Comparison of ENCODE assay signal across 33 cellular contexts in the genomic region with DNA sequence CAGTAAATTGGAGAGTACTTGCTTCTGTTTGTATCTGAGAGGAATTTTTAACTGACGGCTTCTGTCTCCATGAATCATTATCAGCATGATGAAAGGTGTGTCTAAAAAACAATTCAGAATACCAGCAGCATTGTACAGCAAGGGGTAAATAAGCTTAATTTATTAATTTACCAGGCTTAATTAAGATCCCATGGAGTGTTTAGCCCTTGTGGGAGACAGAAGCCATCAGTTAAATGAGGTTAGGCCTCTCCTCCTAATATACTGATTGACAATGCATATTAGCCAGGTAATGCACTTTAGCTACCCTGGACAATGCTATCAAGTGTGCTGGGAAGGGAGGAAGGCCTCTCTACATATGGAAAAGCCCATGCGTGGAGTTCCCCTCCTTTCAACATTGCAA. TPM values are rescaled to one million over a fixed set of nuclear protein-coding genes. Genes with fewer than 3 reads are reported as not detected.
"Had no signal": no experiment of that assay in that cellular context is flagged by ENCODE, and none has a peak within 500 bp of the region (broad histone marks: within the 10 kb centered on the region; RNA-seq: fewer than 3 reads in every experiment).

No MANE protein-coding gene starts in this region.

- H3K4me3 ChIP-seq: body of pancreas, esophagus squamous epithelium had no signal

- H3K4me1 Mint-ChIP-seq: activated B cell treated with CpG ODN at 0.5 μM for 24 hours; activated T-helper 17 cell treated with anti-CD3 and anti-CD28 coated beads, Interleukin-2, amount 50 U/mL, for 72 hours had no signal

- H3K27me3 ChIP-seq: body of pancreas had no signal

- H3K27me3 Mint-ChIP-seq: activated CD8-positive, alpha-beta T cell treated with anti-CD3 and anti-CD28 coated beads for 36 hours had no signal

- FAIRE-seq: colon, endometrium, endothelial cell of umbilical vein had no signal

- DNase-seq: activated B cell treated with CpG ODN at 0.5 μM for 24 hours; activated CD4-positive, alpha-beta T cell treated with anti-CD3 and anti-CD28 coated beads for 48 hours; activated CD4-positive, alpha-beta T cell treated with anti-CD3 and anti-CD28 coated beads, Interleukin-2, amount 50 U/mL, for 1 hour; activated CD4-positive, alpha-beta T cell treated with anti-CD3 and anti-CD28 coated beads, Interleukin-2, amount 50 U/mL, for 48 hours; activated CD8-positive, alpha-beta memory T cell treated with anti-CD3 and anti-CD28 coated beads for 24 hours; activated CD8-positive, alpha-beta T cell treated with anti-CD3 and anti-CD28 coated beads for 36 hours; activated effector memory CD4-positive, alpha-beta T cell treated with Interleukin-2 at 50 U/mL for 16 hours; activated gamma-delta T cell treated with Interleukin-2 at 50 U/mL for 16 hours; activated naive CD4-positive, alpha-beta T cell treated with anti-CD3 and anti-CD28 coated beads, Interleukin-2, amount 50 U/mL, for 16 hours; activated naive CD4-positive, alpha-beta T cell treated with Interleukin-2 at 50 U/mL for 16 hours; activated T-cell treated with anti-CD3 and anti-CD28 coated beads, Interleukin-2, amount 50 U/mL, for 4 hours; amniotic stem cell; anterior cingulate cortex; body of pancreas; caudate nucleus; cortex of kidney; dermis blood vessel endothelial cell; effector CD4-positive, alpha-beta T cell; effector memory CD8-positive, alpha-beta T cell; esophagus squamous epithelium; foreskin melanocyte; head of caudate nucleus; hypothalamus; T1000 had no signal

- H3K4me1 ChIP-seq: body of pancreas, esophagus squamous epithelium had no signal

- H3K36me3 Mint-ChIP-seq: activated naive CD8-positive, alpha-beta T cell had no signal

- H3K4me3 Mint-ChIP-seq: activated B cell treated with CpG ODN at 0.5 μM for 24 hours; activated CD8-positive, alpha-beta T cell treated with anti-CD3 and anti-CD28 coated beads for 36 hours; activated naive CD8-positive, alpha-beta T cell; activated T-cell treated with anti-CD3 and anti-CD28 coated beads, Interleukin-2, amount 50 U/mL, for 4 hours; activated T-helper 17 cell treated with anti-CD3 and anti-CD28 coated beads, Interleukin-2, amount 50 U/mL, for 72 hours; effector memory CD8-positive, alpha-beta T cell; T-helper 2 cell treated with Interferon-gamma antibody and Interleukin-4, amounts not matched to agents 5 μg/mL and 100 μg/mL, for 36 hours had no signal

- ATAC-seq: activated CD4-positive, CD25-positive, alpha-beta regulatory T cell treated with anti-CD3 and anti-CD28 coated beads, Interleukin-2, amount 50 U/mL, for 24 hours; activated CD8-positive, alpha-beta T cell treated with anti-CD3 and anti-CD28 coated beads for 36 hours; activated T-cell treated with anti-CD3 and anti-CD28 coated beads, Interleukin-2, amount 50 U/mL, for 4 hours; activated T-helper 17 cell treated with anti-CD3 and anti-CD28 coated beads, Interleukin-2, amount 50 U/mL, for 72 hours; body of pancreas; effector memory CD8-positive, alpha-beta T cell had no signal

- H3K9me3 ChIP-seq: body of pancreas, esophagus squamous epithelium had no signal

- H3K9me3 Mint-ChIP-seq: activated B cell treated with CpG ODN at 0.5 μM for 24 hours; activated CD8-positive, alpha-beta T cell treated with anti-CD3 and anti-CD28 coated beads for 36 hours; activated T-cell treated with anti-CD3 and anti-CD28 coated beads, Interleukin-2, amount 50 U/mL, for 4 hours; activated T-helper 17 cell treated with anti-CD3 and anti-CD28 coated beads, Interleukin-2, amount 50 U/mL, for 72 hours; effector memory CD8-positive, alpha-beta T cell; T-helper 2 cell treated with Interferon-gamma antibody and Interleukin-4, amounts not matched to agents 5 μg/mL and 100 μg/mL, for 36 hours had no signal

- H3K27ac ChIP-seq: body of pancreas, epithelial cell of prostate, esophagus squamous epithelium, WERI-Rb-1 had no signal

- H3K36me3 ChIP-seq: esophagus squamous epithelium had no signal

- H3K27ac Mint-ChIP-seq: activated B cell treated with CpG ODN at 0.5 μM for 24 hours; activated CD8-positive, alpha-beta T cell treated with anti-CD3 and anti-CD28 coated beads for 36 hours; activated naive CD8-positive, alpha-beta T cell; activated T-helper 17 cell treated with anti-CD3 and anti-CD28 coated beads, Interleukin-2, amount 50 U/mL, for 72 hours; effector memory CD8-positive, alpha-beta T cell; T-helper 2 cell treated with Interferon-gamma antibody and Interleukin-4, amounts not matched to agents 5 μg/mL and 100 μg/mL, for 36 hours had no signal

RNA-seq across cellular contexts. Expression of a gene that starts 53.4 kb away (rescaled TPM):
- total RNA-seq: body of pancreas, esophagus squamous epithelium had no signal
